8 cellular contexts compared by ENCODE assay signal in the genomic region with DNA sequence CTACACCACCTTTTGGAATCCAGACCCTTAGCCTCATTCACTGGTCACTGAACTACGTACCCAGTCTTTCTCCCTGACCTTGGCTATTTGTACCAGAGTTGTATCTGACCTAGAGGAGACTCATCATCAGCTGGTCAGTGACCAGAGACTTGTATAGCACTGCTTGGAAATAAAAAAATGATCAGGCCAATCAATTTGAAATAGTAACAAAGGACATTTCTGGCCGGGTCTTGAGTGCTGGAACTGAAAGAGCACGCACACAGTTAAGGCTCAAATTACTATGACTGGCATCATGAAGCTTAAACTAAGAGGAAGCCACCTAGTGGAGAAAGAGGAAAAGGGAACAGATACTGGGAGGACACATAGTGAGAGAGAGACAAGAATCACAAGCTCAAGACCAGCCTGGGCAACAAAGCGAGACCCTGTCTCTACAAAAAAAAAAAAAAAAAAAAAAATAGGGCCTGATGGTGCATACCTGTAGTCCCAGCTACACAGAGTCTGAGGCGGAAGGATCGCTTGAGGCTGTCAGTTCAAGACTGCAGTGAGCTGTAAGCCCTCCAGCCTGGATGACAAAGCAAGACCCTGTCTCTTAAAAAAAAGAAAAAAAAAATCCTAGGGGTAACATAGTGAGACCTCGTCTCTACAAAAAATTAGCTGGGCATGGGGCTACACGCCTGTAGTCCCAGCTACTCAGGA. TPM values are rescaled to one million over a fixed set of nuclear protein-coding genes. Genes with fewer than 3 reads are reported as not detected.
A peak's percentile ranks its signal among the peaks of the same experiment; 100 is the strongest.
DNase-seq lines count a peak whose midpoint lies in the region; ATAC-seq and TF ChIP-seq lines count a peak whose summit lies in the region.

No MANE protein-coding gene starts in this region.

- H3K4me1 Mint-ChIP-seq in T-helper 17 cell = peaks cover 4% of the 10 kb centered on the region

- H3K27ac Mint-ChIP-seq in T-helper 17 cell = no peak overlapping the region

- H3K36me3 Mint-ChIP-seq in T-helper 17 cell (ENCODE audit: low read depth) = no peaks in the 10 kb centered on the region

- H3K4me1 ChIP-seq in neutrophil (ENCODE audit: control insufficient read depth in 1 of 2, insufficient read depth in 1 of 2, low read depth in 1 of 2, low read length in 1 of 2) = no peaks in the 10 kb centered on the region

- ATAC-seq in GM18873 (IDR thresholded peaks at IDR 0.05; ENCODE audit: low FRiP score, unreplicated experiment) (peak; percentile 99), HG03039 (IDR thresholded peaks at IDR 0.05; ENCODE audit: unreplicated experiment) (peak; percentile 97), T-helper 17 cell (peak; percentile 97)

- H3K27me3 ChIP-seq in neutrophil = peaks cover 5% of the 10 kb centered on the region

- H3K27me3 Mint-ChIP-seq in T-helper 17 cell = peaks cover 5% of the 10 kb centered on the region

- no peak overlapping the region for H3K27ac ChIP-seq in neutrophil

- H3K9me3 ChIP-seq in T-helper 17 cell (ENCODE audit: control insufficient read depth, low read length, poor library complexity, severe bottlenecking) (no peaks in the 10 kb centered on the region), neutrophil (no peaks in the 10 kb centered on the region)

- H3K36me3 ChIP-seq in neutrophil = no peaks in the 10 kb centered on the region

- H3K4me3 ChIP-seq in fibroblast of the aortic adventitia (ENCODE audit: low read depth, low read length) (peak overlapping the region; percentile 2), neutrophil (ENCODE audit: low read depth in 1 of 2, low read length in 1 of 2) (no peak overlapping the region)

- peak overlapping the region; percentile 9 for H3K4me3 Mint-ChIP-seq in T-helper 17 cell

- TF ChIP-seq CTCF in fibroblast of the aortic adventitia (IDR thresholded peaks at IDR 0.05; ENCODE audit: insufficient read depth, low read length) (peak; percentile 82), neutrophil (IDR thresholded peaks at IDR 0.05) (peak; percentile 15)

- DNase-seq in COLO829 (ENCODE audit: low spot score) (peak; percentile 24), NCI-H146 treated with DMSO at 0.1 percent for 48 hours (lab: John Stamatoyannopoulos, UW; ENCODE audit: unreplicated experiment) (peak; percentile 76), T-helper 17 cell (no peak), fibroblast of the aortic adventitia (ENCODE audit: low read depth) (peak; percentile 79), ecto neural progenitor cell (ENCODE audit: low spot score) (no peak)

RNA-seq across cellular contexts. Expression of a gene that starts 12.8 kb away (rescaled TPM):
- total RNA-seq in T-helper 17 cell = 10 to 100 TPM; 39.9 to 43.0 TPM
- 49.0 and 88.2 TPM in 2 replicates for total RNA-seq in fibroblast of the aortic adventitia (ENCODE audit: low replicate concordance)

Comparison
In these comparisons a context has a peak if more than half of its experiments do, and no peak if none do; other contexts are left out.
1. DNase-seq: peak in COLO829 (single experiment), NCI-H146 treated with DMSO at 0.1 percent for 48 hours (single experiment) and fibroblast of the aortic adventitia (single experiment); none in T-helper 17 cell (0 of 3) and ecto neural progenitor cell (single experiment).
2. Peak in every context shown above with its lines, with median percentiles within 50 percentile points of each other: ATAC-seq.